23 cellular contexts compared by ENCODE assay signal in genomic region chr11:2665747-2666710, GRCh38. TPM values are rescaled to one million over a fixed set of nuclear protein-coding genes. Genes with fewer than 3 reads are reported as not detected.
A peak's percentile ranks its signal among the peaks of the same experiment; 100 is the strongest.
DNase-seq lines count a peak whose midpoint lies in the region; ATAC-seq and TF ChIP-seq lines count a peak whose summit lies in the region.
"Had no signal": no experiment of that assay in that cellular context is flagged by ENCODE, and none has a peak within 500 bp of the region (broad histone marks: within the 10 kb centered on the region; RNA-seq: fewer than 3 reads in every experiment).

No MANE protein-coding gene starts in this region.

- no peak overlapping the region for H2AFZ ChIP-seq in trophoblast cell (ENCODE audit: insufficient read depth, low read length, poor library complexity)

- H3K79me2 ChIP-seq in trophoblast cell (ENCODE audit: control insufficient read depth, insufficient read depth, low read length, poor library complexity), result no peaks in the 10 kb centered on the region

- H2AK5ac ChIP-seq in trophoblast cell (ENCODE audit: low read length), result no peak overlapping the region

- no peak overlapping the region for H3K9ac ChIP-seq in trophoblast cell (ENCODE audit: low read length)
- H3K9ac ChIP-seq: BLaER1 treated with 17β-estradiol and CSF1 and Interleukin-3, amounts not matched to agents 10 nM and 100 nM had no signal

- no peaks in the 10 kb centered on the region for H3K9me3 ChIP-seq in cardiac muscle cell (ENCODE audit: low read depth)
- H3K9me3 ChIP-seq in trophoblast cell (ENCODE audit: insufficient read depth, low read depth, low read length), result peaks cover 21% of the 10 kb centered on the region

- H2BK5ac ChIP-seq in trophoblast cell (ENCODE audit: low read depth, low read length, poor library complexity), result no peak overlapping the region

- H2BK12ac ChIP-seq in trophoblast cell (ENCODE audit: low read length), result no peak overlapping the region

- H3K4ac ChIP-seq in trophoblast cell (ENCODE audit: low read depth, low read length), result no peak overlapping the region

- no peak overlapping the region for H4K91ac ChIP-seq in trophoblast cell (ENCODE audit: low read depth, low read length)

- H3K4me1 ChIP-seq in cardiac muscle cell (ENCODE audit: low read depth) (peaks cover 10% of the 10 kb centered on the region), trophoblast cell (ENCODE audit: control insufficient read depth in 1 of 2, insufficient read depth in 2 of 2, low read length in 2 of 2) (peaks cover 7% of the 10 kb centered on the region in 2 experiments)

- no peaks in the 10 kb centered on the region for H3K27me3 ChIP-seq in cardiac muscle cell
- no peaks in the 10 kb centered on the region for H3K27me3 ChIP-seq in trophoblast cell (ENCODE audit: insufficient read depth, low read length)
- H3K27me3 ChIP-seq: BLaER1 treated with 17β-estradiol and CSF1 and Interleukin-3, amounts not matched to agents 10 nM and 100 nM had no signal

- no peak overlapping the region for H3K14ac ChIP-seq in trophoblast cell (ENCODE audit: low read length)

- intact Hi-C loops in Right ventricle myocardium inferior (cut with DNase I), result no loop called here

- H3K18ac ChIP-seq in trophoblast cell (ENCODE audit: low read length), result no peak overlapping the region

- peak; percentile 39 to 51 for DNase-seq in cardiac muscle cell (ENCODE audit: low read depth in 1 of 2, low spot score in 1 of 2)
- DNase-seq in Right ventricle myocardium inferior (ENCODE audit: missing footprints), result no peak
- peak; percentile 11 for DNase-seq in fibroblast of villous mesenchyme (ENCODE audit: low read depth)
- DNase-seq in trophoblast cell, result no peak
- no peak for DNase-seq in HT-29 (ENCODE audit: low spot score)
- no peak for DNase-seq in NCI-H82 treated with DMSO at 0.1 percent for 48 hours (lab: John Stamatoyannopoulos, UW; ENCODE audit: unreplicated experiment)
- DNase-seq: ACHN; activated effector memory CD4-positive, alpha-beta T cell treated with anti-CD3 and anti-CD28 coated beads, Interleukin-2, amount 50 U/mL, for 16 hours; amygdala; Calu3; effector CD8-positive, alpha-beta T cell; EL; HCEC 1CT; NCI-H1105; NCI-H2081 treated with DMSO at 0.1 percent for 48 hours; NCI-H524; stimulated activated CD4-positive, alpha-beta T cell treated with anti-CD3 and anti-CD28 coated beads, Interleukin-12 subunit alpha, Interleukin-12 subunit beta, amount 100 ng/mL, for 4 hours had no signal

- H3K23ac ChIP-seq in trophoblast cell (ENCODE audit: low read length), result no peak overlapping the region

- peak overlapping the region; percentile 7 for H3K4me2 ChIP-seq in trophoblast cell (ENCODE audit: low read length)
- H3K4me2 ChIP-seq: BLaER1 treated with 17β-estradiol and CSF1 and Interleukin-3, amounts not matched to agents 10 nM and 100 nM had no signal

- H3K27ac ChIP-seq in cardiac muscle cell, result no peak overlapping the region
- no peak overlapping the region for H3K27ac ChIP-seq in trophoblast cell (ENCODE audit: low read depth, low read length)
- H3K27ac ChIP-seq: BLaER1 treated with 17β-estradiol and CSF1 and Interleukin-3, amounts not matched to agents 10 nM and 100 nM had no signal

- H4K12ac ChIP-seq in trophoblast cell (ENCODE audit: low read depth, low read length), result no peak overlapping the region

- no peak overlapping the region for H4K8ac ChIP-seq in trophoblast cell (ENCODE audit: low read depth, low read length)

- H3K36me3 ChIP-seq in cardiac muscle cell (no peaks in the 10 kb centered on the region), trophoblast cell (ENCODE audit: control insufficient read depth in 1 of 2, insufficient read depth in 2 of 2, low read length in 2 of 2) (peaks cover 15 to 26% of the 10 kb centered on the region in 2 experiments)

- no CpG with 5 or more reads among the region's 14 CpGs for WGBS in trophoblast cell (ENCODE audit: extremely low coverage, insufficient coverage, insufficient read length)

- H3K79me1 ChIP-seq in trophoblast cell (ENCODE audit: low read length), result no peaks in the 10 kb centered on the region

- H3K4me3 ChIP-seq in cardiac muscle cell (no peak overlapping the region), fibroblast of villous mesenchyme (ENCODE audit: low read depth, low read length) (no peak overlapping the region), trophoblast cell (ENCODE audit: low read depth, low read length) (no peak overlapping the region)
- H3K4me3 ChIP-seq: BLaER1 treated with 17β-estradiol and CSF1 and Interleukin-3, amounts not matched to agents 10 nM and 100 nM had no signal

- H2BK120ac ChIP-seq in trophoblast cell (ENCODE audit: insufficient read depth, low read length, poor library complexity), result no peak overlapping the region

- TF ChIP-seq CTCF in cardiac muscle cell (IDR thresholded peaks at IDR 0.05; ENCODE audit: low read depth, low read length) (no peak), fibroblast of villous mesenchyme (IDR thresholded peaks at IDR 0.05; ENCODE audit: insufficient read depth, low read depth, low read length) (no peak)

- no peak for ATAC-seq in Right ventricle myocardium inferior
- ATAC-seq in HG02840 (IDR thresholded peaks at IDR 0.05; ENCODE audit: low FRiP score, unreplicated experiment), result no peak
- no peak for ATAC-seq in HG03039 (IDR thresholded peaks at IDR 0.05; ENCODE audit: unreplicated experiment)
- ATAC-seq: activated CD4-positive, CD25-positive, alpha-beta regulatory T cell treated with anti-CD3 and anti-CD28 coated beads, Interleukin-2, amount 50 U/mL, for 24 hours; esophagus mucosa; left lobe of liver had no signal

RNA-seq across cellular contexts. Expression of gene KCNQ1OT1, which starts 33.8 kb away (rescaled TPM):
- 3.1 and 8.8 TPM in 2 replicates for total RNA-seq in cardiac muscle cell
- polyA plus RNA-seq in cardiac muscle cell, result 2.3 and 3.1 TPM in 2 replicates
- 0.32 TPM for total RNA-seq in Right ventricle myocardium inferior
- 6.0 and 6.1 TPM in 2 replicates for total RNA-seq in fibroblast of villous mesenchyme
- polyA plus RNA-seq in trophoblast cell (2013), result 0.19 and 0.21 TPM in 2 replicates
- 3.0 and 3.2 TPM in 2 replicates for total RNA-seq in HT-29 (2014; rRNA removed; shearing (Covaris generic))

Comparison
In these comparisons a context has a peak if more than half of its experiments do, and no peak if none do; other contexts are left out.
1. DNase-seq: peak in cardiac muscle cell (2 of 2) and fibroblast of villous mesenchyme (single experiment); none in Right ventricle myocardium inferior (single experiment), trophoblast cell (0 of 2), HT-29 (single experiment) and NCI-H82 treated with DMSO at 0.1 percent for 48 hours (single experiment).